Comparison of ENCODE assay signal across 22 cellular contexts in genomic region chr18:50727721-50728470, GRCh38.
A peak's percentile ranks its signal among the peaks of the same experiment; 100 is the strongest.
DNase-seq lines count a peak whose midpoint lies in the region; ATAC-seq, FAIRE-seq and TF ChIP-seq lines count a peak whose summit lies in the region.
"Had no signal": no experiment of that assay in that cellular context is flagged by ENCODE, and none has a peak within 500 bp of the region (broad histone marks: within the 10 kb centered on the region; RNA-seq: fewer than 3 reads in every experiment).

No MANE protein-coding gene starts in this region.

- TF ChIP-seq CTCF in HepG2 (CRISPR knock-in tag; IDR thresholded peaks at IDR 0.05) (no peak), right lobe of liver (IDR thresholded peaks at IDR 0.05) (no peak), hepatocyte (IDR thresholded peaks at IDR 0.05; ENCODE audit: poor library complexity) (no peak), testis (IDR thresholded peaks at IDR 0.05) (no peak), GM13976 (IDR thresholded peaks at IDR 0.05; ENCODE audit: borderline replicate concordance, control extremely low read depth, extremely low read depth, insufficient read depth, missing control alignments) (no peak)

- H3K27ac Mint-ChIP-seq in activated CD4-positive, alpha-beta memory T cell treated with anti-CD3 and anti-CD28 coated beads for 36 hours = no peak overlapping the region
- H3K27ac Mint-ChIP-seq: activated B cell treated with CpG ODN at 0.5 μM for 24 hours; activated naive CD4-positive, alpha-beta T cell treated with anti-CD3 and anti-CD28 coated beads, Interleukin-2, amount 10 ng/mL, durations not matched to agents 7 days and 5 days had no signal

- H3K4me3 ChIP-seq in HepG2 (replicated peaks in 1 of 3; ENCODE audit: insufficient read depth in 1 of 3, low read depth in 2 of 3, low read length in 3 of 3) (no peak overlapping the region), right lobe of liver (no peak overlapping the region), hepatocyte (no peak overlapping the region), testis (no peak overlapping the region)
- H3K4me3 ChIP-seq: A549 had no signal

- H3K27ac ChIP-seq in HepG2 (ENCODE audit: extremely low read length, insufficient read depth, low read length) (no peak overlapping the region), right lobe of liver (no peak overlapping the region), hepatocyte (peak overlapping the region; percentile 62), testis (peak overlapping the region; percentile 11 to 36)
- H3K27ac ChIP-seq: A549 had no signal

- intact Hi-C loops in HepG2 (cut with micrococcal nuclease; ENCODE audit: unreplicated experiment) = no loop called here
- intact Hi-C loops in right lobe of liver (cut with DNase I) = no loop called here
- intact Hi-C loops in testis (cut with DNase I; ENCODE audit: low total_unique reads) = no loop called here
- intact Hi-C loops in activated CD4-positive, alpha-beta memory T cell treated with anti-CD3 and anti-CD28 coated beads for 36 hours (cut with micrococcal nuclease) = no loop called here

- TF ChIP-seq RAD21 in HepG2 (CRISPR knock-in tag; IDR thresholded peaks at IDR 0.05) = no peak

- H3K9me3 ChIP-seq in HepG2 (ENCODE audit: low read length) = no peaks in the 10 kb centered on the region
- H3K9me3 ChIP-seq in right lobe of liver = no peaks in the 10 kb centered on the region
- no peaks in the 10 kb centered on the region for H3K9me3 ChIP-seq in hepatocyte (ENCODE audit: low read depth)
- H3K9me3 ChIP-seq in testis = no peaks in the 10 kb centered on the region
- H3K9me3 ChIP-seq: A549 had no signal

- CTCF ChIA-PET in HepG2 (lab: Yijun Ruan, JAX; ENCODE audit: low intra/inter-chr PET ratio, low total read pairs) = no interaction called here
- CTCF ChIA-PET in activated CD4-positive, alpha-beta memory T cell treated with anti-CD3 and anti-CD28 coated beads for 36 hours (lab: Charles Lee) = no interaction called here

- H3K4me1 Mint-ChIP-seq in activated CD4-positive, alpha-beta memory T cell treated with anti-CD3 and anti-CD28 coated beads for 36 hours (ENCODE audit: low read depth) = no peaks in the 10 kb centered on the region
- H3K4me1 Mint-ChIP-seq: activated B cell treated with CpG ODN at 0.5 μM for 24 hours; activated naive CD4-positive, alpha-beta T cell treated with anti-CD3 and anti-CD28 coated beads, Interleukin-2, amount 10 ng/mL, durations not matched to agents 7 days and 5 days; central memory CD8-positive, alpha-beta T cell had no signal

- peaks cover 2% of the 10 kb centered on the region for H3K27me3 Mint-ChIP-seq in activated CD4-positive, alpha-beta memory T cell treated with anti-CD3 and anti-CD28 coated beads for 36 hours
- H3K27me3 Mint-ChIP-seq: activated naive CD4-positive, alpha-beta T cell treated with anti-CD3 and anti-CD28 coated beads, Interleukin-2, amount 10 ng/mL, durations not matched to agents 7 days and 5 days had no signal

- H3K4me1 ChIP-seq in HepG2 (ENCODE audit: insufficient read depth, low read length) (no peaks in the 10 kb centered on the region), right lobe of liver (no peaks in the 10 kb centered on the region), hepatocyte (ENCODE audit: insufficient read depth) (no peaks in the 10 kb centered on the region), testis (peaks cover 24% of the 10 kb centered on the region)
- H3K4me1 ChIP-seq: A549 had no signal

- no peak overlapping the region for H3K9ac ChIP-seq in HepG2 (ENCODE audit: insufficient read depth, low read depth, low read length)

- H3K4me2 ChIP-seq in HepG2 (ENCODE audit: low read depth, low read length) (no peak overlapping the region), hepatocyte (no peak overlapping the region)
- H3K4me2 ChIP-seq: A549 had no signal

- TF ChIP-seq EP300 in HepG2 (IDR thresholded peaks at IDR 0.05; ENCODE audit: low read depth in 2 of 2, low read length in 2 of 2) (no peak), HepG2 (CRISPR knock-in tag; IDR thresholded peaks at IDR 0.05; ENCODE audit: borderline replicate concordance) (no peak)

- H3K79me2 ChIP-seq in HepG2 (ENCODE audit: insufficient read depth, low read length) (no peaks in the 10 kb centered on the region), hepatocyte (no peaks in the 10 kb centered on the region)

- H2AFZ ChIP-seq in HepG2 (ENCODE audit: low read length) = no peak overlapping the region
- no peak overlapping the region for H2AFZ ChIP-seq in hepatocyte

- TF ChIP-seq POLR2A in HepG2 (IDR thresholded peaks at IDR 0.05; ENCODE audit: insufficient read depth in 1 of 2, low read depth in 2 of 2, low read length in 2 of 2) (no peak), right lobe of liver (IDR thresholded peaks at IDR 0.05) (no peak), testis (IDR thresholded peaks at IDR 0.05) (no peak)

- H3K36me3 ChIP-seq in HepG2 (replicated peaks in 1 of 2; ENCODE audit: control insufficient read depth in 1 of 2, insufficient read depth in 2 of 2, low read length in 2 of 2) = no peaks in the 10 kb centered on the region
- H3K36me3 ChIP-seq in right lobe of liver = no peaks in the 10 kb centered on the region
- H3K36me3 ChIP-seq in hepatocyte (replicated peaks; ENCODE audit: insufficient read depth, low read depth) = no peaks in the 10 kb centered on the region
- no peaks in the 10 kb centered on the region for H3K36me3 ChIP-seq in testis (ENCODE audit: low read depth, missing control alignments)

- in situ Hi-C loops in HepG2 (cut with HindIII; ENCODE audit: extremely low pct_ligation_motif_present, low pct_unique_long_range_greater_than_20kb) (no loop called here), GM13976 (cut with MboI; ENCODE audit: low sequenced_read_pairs, unreplicated experiment) (no loop called here)

- no peaks in the 10 kb centered on the region for H3K9me2 ChIP-seq in hepatocyte (replicated peaks; ENCODE audit: insufficient read depth)

- no peak for FAIRE-seq in HepG2 (lab: Jason Lieb, UNC)
- FAIRE-seq: A549, frontal cortex, islet of Langerhans, urothelium cell line had no signal

- no peaks in the 10 kb centered on the region for H3K36me3 Mint-ChIP-seq in activated CD4-positive, alpha-beta memory T cell treated with anti-CD3 and anti-CD28 coated beads for 36 hours
- H3K36me3 Mint-ChIP-seq: activated naive CD4-positive, alpha-beta T cell treated with anti-CD3 and anti-CD28 coated beads, Interleukin-2, amount 10 ng/mL, durations not matched to agents 7 days and 5 days had no signal

- no peak overlapping the region for H3K4me3 Mint-ChIP-seq in activated CD4-positive, alpha-beta memory T cell treated with anti-CD3 and anti-CD28 coated beads for 36 hours
- H3K4me3 Mint-ChIP-seq: activated B cell treated with CpG ODN at 0.5 μM for 24 hours; activated naive CD4-positive, alpha-beta T cell treated with anti-CD3 and anti-CD28 coated beads, Interleukin-2, amount 10 ng/mL, durations not matched to agents 7 days and 5 days; central memory CD8-positive, alpha-beta T cell had no signal

- no peaks in the 10 kb centered on the region; a peak in 2 of 5 replicates for H3K27me3 ChIP-seq in HepG2 (ENCODE audit: control insufficient read depth in 1 of 2, insufficient read depth in 2 of 2, low read length in 2 of 2)
- H3K27me3 ChIP-seq in right lobe of liver = no peaks in the 10 kb centered on the region
- H3K27me3 ChIP-seq in hepatocyte = no peaks in the 10 kb centered on the region
- no peaks in the 10 kb centered on the region for H3K27me3 ChIP-seq in testis

- H3K9me3 Mint-ChIP-seq in activated CD4-positive, alpha-beta memory T cell treated with anti-CD3 and anti-CD28 coated beads for 36 hours = no peaks in the 10 kb centered on the region
- H3K9me3 Mint-ChIP-seq: activated B cell treated with CpG ODN at 0.5 μM for 24 hours; activated naive CD4-positive, alpha-beta T cell treated with anti-CD3 and anti-CD28 coated beads, Interleukin-2, amount 10 ng/mL, durations not matched to agents 7 days and 5 days; central memory CD8-positive, alpha-beta T cell had no signal

- no peaks in the 10 kb centered on the region for H4K20me1 ChIP-seq in HepG2 (ENCODE audit: insufficient read depth, low read length)
- H4K20me1 ChIP-seq in hepatocyte (ENCODE audit: insufficient read depth, poor library complexity, severe bottlenecking) = no peaks in the 10 kb centered on the region

- DNase-seq in HepG2 (ENCODE audit: low spot score) = no peak
- no peak for DNase-seq in right lobe of liver
- DNase-seq in cerebellar nuclear complex (lab: John Stamatoyannopoulos, UW) = peak; percentile 70 to 81
- DNase-seq in hepatocyte (ENCODE audit: low spot score) = peak; percentile 16
- peak; percentile 62 for DNase-seq in testis
- DNase-seq in GM13976 (ENCODE audit: low spot score) = no peak
- DNase-seq in activated CD4-positive, alpha-beta memory T cell treated with anti-CD3 and anti-CD28 coated beads for 36 hours = no peak
- DNase-seq in DMS153 treated with DMSO at 0.1 percent for 48 hours (lab: John Stamatoyannopoulos, UW; ENCODE audit: unreplicated experiment) = no peak
- DNase-seq: activated B cell treated with CpG ODN at 0.5 μM for 24 hours; activated naive CD4-positive, alpha-beta T cell treated with anti-CD3 and anti-CD28 coated beads, Interleukin-2, amount 10 ng/mL, durations not matched to agents 7 days and 5 days; activated T-cell treated with anti-CD3 and anti-CD28 coated beads, Interleukin-2, amount 50 U/mL, for 1 hour; effector CD8-positive, alpha-beta T cell; EL; NCI-H2107; NCI-H526 had no signal

- WGBS in HepG2 (ENCODE audit: low lambda C conversion rate) = 57% methylated on average over 8 of the region's 10 CpGs
- no CpG with 5 or more reads among the region's 10 CpGs for WGBS in right lobe of liver (ENCODE audit: insufficient coverage, low coverage, low lambda C conversion rate, missing lambda C conversion rate)
- 86% methylated on average over 10 of the region's 10 CpGs for WGBS in hepatocyte (ENCODE audit: low lambda C conversion rate, missing lambda C conversion rate)
- 69 to 75% methylated on average over 5 to 10 of the region's 10 CpGs for WGBS in testis, 2 donors

- ATAC-seq in HepG2 (0 out of 3 replicates have a peak, but pooled peaks have one; percentile 38), right lobe of liver (no peak)
- ATAC-seq: A549, esophagus mucosa, sciatic nerve had no signal

- POLR2A ChIA-PET in HepG2 (lab: Yijun Ruan, JAX) = no interaction called here
- POLR2A ChIA-PET in activated CD4-positive, alpha-beta memory T cell treated with anti-CD3 and anti-CD28 coated beads for 36 hours (lab: Charles Lee) = no interaction called here

- BruUV-seq in HepG2 (replicated peaks; lab: Mats Ljungman, UMichigan) = no TSS peak

Comparison
In these comparisons a context has a peak if more than half of its experiments do, and no peak if none do; other contexts are left out.
1. DNase-seq: peak in cerebellar nuclear complex (2 of 2), hepatocyte (single experiment) and testis (single experiment); none in HepG2 (single experiment), right lobe of liver (0 of 3), GM13976 (single experiment), activated CD4-positive, alpha-beta memory T cell treated with anti-CD3 and anti-CD28 coated beads for 36 hours (single experiment) and DMS153 treated with DMSO at 0.1 percent for 48 hours (single experiment).
2. H3K27ac ChIP-seq: peak in hepatocyte (single experiment) and testis (2 of 2); none in HepG2 (single experiment) and right lobe of liver (0 of 3).